8 cellular contexts compared by ENCODE assay signal in the genomic region with DNA sequence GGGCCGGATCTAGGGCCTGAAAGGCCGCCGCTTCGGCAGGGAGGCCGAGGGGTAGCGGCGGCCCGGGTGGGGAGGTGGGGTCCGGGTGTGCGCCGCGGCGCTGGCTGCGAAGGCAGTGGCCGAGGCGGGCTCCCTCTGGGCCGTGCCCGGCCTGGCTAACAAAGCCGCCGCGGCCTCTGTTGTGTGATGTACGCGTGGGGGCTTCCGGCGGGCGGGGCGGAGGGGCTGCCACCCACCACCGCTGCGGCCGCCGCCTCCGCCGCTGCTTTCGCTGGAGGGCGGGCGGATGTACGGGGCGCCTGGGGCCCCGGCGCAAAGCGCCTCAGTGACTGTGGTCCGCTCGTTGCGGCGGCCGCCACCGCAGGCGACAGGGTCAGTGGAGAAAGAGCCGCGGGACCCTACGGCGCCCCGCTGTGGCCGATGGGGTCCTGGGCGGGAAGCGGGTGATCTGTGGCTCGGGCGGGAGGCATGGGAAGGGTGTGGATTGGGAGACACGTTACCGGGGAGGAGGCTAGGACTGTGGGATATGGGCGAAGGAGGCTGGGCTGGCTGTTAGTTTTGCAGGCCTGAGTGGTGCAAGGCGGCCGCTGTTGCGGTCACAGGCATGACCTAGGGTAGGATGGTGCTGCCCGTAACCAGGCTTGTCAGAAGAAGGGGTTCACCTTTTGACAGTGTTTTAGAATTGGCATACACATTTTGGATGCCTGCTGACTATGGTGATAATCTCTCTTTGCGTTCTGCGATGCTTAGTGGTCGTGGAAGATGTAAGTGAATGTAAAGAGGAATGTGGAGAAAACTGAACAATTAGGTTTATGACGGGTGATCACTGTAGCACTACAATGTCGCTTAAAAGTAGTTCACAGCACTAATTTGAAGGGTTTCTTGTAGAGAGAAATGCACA. TPM values are rescaled to one million over a fixed set of nuclear protein-coding genes. Genes with fewer than 3 reads are reported as not detected.
DNase-seq lines count a peak whose midpoint lies in the region; TF ChIP-seq lines count a peak whose summit lies in the region.

No MANE protein-coding gene starts in this region.

- no peak overlapping the region for H2BK5ac ChIP-seq in H9 (ENCODE audit: insufficient read length, low read length)

- CTCF ChIA-PET in mammary epithelial cell (lab: Charles Lee; ENCODE audit: low non-redundant PET), result no interaction called here

- H3K27ac Mint-ChIP-seq in H9, result peak overlapping the region; percentile 88 to 98 (median 96); a peak in 6 of 7 replicates

- dilution Hi-C loops in mammary epithelial cell (cut with HindIII; ENCODE audit: low sequenced_read_pairs), result no loop called here

- H4K5ac ChIP-seq in H9 (ENCODE audit: insufficient read length, low read depth, low read length), result no peak overlapping the region

- H3K4me1 ChIP-seq in H9 (ENCODE audit: insufficient read depth, low read length) (no peaks in the 10 kb centered on the region), mammary epithelial cell (ENCODE audit: insufficient read depth, low read length) (peaks cover 25% of the 10 kb centered on the region)

- peak overlapping the region; percentile 82 for H3K4me3 ChIP-seq in GM12865 (ENCODE audit: low read depth, low read length)
- peak overlapping the region; percentile 84 for H3K4me3 ChIP-seq in LNCaP clone FGC (ENCODE audit: low read depth, low read length)
- H3K4me3 ChIP-seq in mammary epithelial cell (replicated peaks in 1 of 3; ENCODE audit: insufficient read depth in 1 of 3, low read depth in 2 of 3, low read length in 3 of 3), result peak overlapping the region; percentile 46 to 96 (median 86)

- no TSS peak for BruUV-seq in mammary epithelial cell (replicated peaks; lab: Mats Ljungman, UMichigan)

- TF ChIP-seq CTCF in GM12865 (IDR thresholded peaks at IDR 0.05; ENCODE audit: insufficient read depth, low read depth, low read length, missing control alignments) (peak; percentile 59), H9 (conservative IDR thresholded peaks at IDR 0.05) (0 out of 3 replicates have a peak, but pooled peaks have one; percentile 17), LNCaP clone FGC (IDR thresholded peaks at IDR 0.05; ENCODE audit: control insufficient read depth, extremely low read depth, insufficient read depth) (peak; percentile 72), VCaP (conservative IDR thresholded peaks at IDR 0.05) (peak; percentile 81), mammary epithelial cell (conservative IDR thresholded peaks at IDR 0.05 in 1 of 2, IDR thresholded peaks at IDR 0.05 in 1 of 2; ENCODE audit: extremely low read depth in 1 of 2, insufficient read depth in 1 of 2, low read depth in 1 of 2, low read length in 2 of 2) (peak; percentile 43 to 70)

- no peaks in the 10 kb centered on the region for H4K20me1 ChIP-seq in H9 (ENCODE audit: control insufficient read depth, insufficient read depth, insufficient read length)
- peaks cover 9% of the 10 kb centered on the region for H4K20me1 ChIP-seq in mammary epithelial cell (ENCODE audit: insufficient read depth, low read length)

- H3K4me3 Mint-ChIP-seq in H9, result peak overlapping the region; percentile 99 to 100

- in situ Hi-C loops in mammary epithelial cell (cut with MboI; ENCODE audit: low sequenced_read_pairs in 2 of 2), result loop anchor here (5.0 to 10.0 kb wide), 2 partner anchors 95 to 98 kb away; no protein-coding TSS in a partner anchor

- H2AFZ ChIP-seq in H9 (ENCODE audit: low read length) (no peak overlapping the region), mammary epithelial cell (ENCODE audit: low read depth, low read length) (peak overlapping the region; percentile 89)

- peak overlapping the region; percentile 31 for H3K18ac ChIP-seq in H9 (ENCODE audit: insufficient read length, low read depth, low read length)

- H3K9me3 ChIP-seq in H9 (ENCODE audit: control insufficient read depth, low read depth, low read length) (no peaks in the 10 kb centered on the region), mammary epithelial cell (replicated peaks; ENCODE audit: insufficient read depth, low read length) (no peaks in the 10 kb centered on the region)

- no peak overlapping the region for H4K91ac ChIP-seq in H9 (ENCODE audit: insufficient read length, low read depth, low read length)

- no peaks in the 10 kb centered on the region; a peak in 2 of 5 replicates for H3K9me3 Mint-ChIP-seq in H9

- H3K56ac ChIP-seq in H9 (ENCODE audit: insufficient read length, low read depth, low read length), result no peak overlapping the region

- H3K23ac ChIP-seq in H9 (ENCODE audit: insufficient read length, low read depth, low read length), result no peak overlapping the region

- H3K27me3 Mint-ChIP-seq in H9 (ENCODE audit: low read depth), result no peaks in the 10 kb centered on the region

- H2AK5ac ChIP-seq in H9 (ENCODE audit: insufficient read length, low read length), result no peak overlapping the region

- H3K27ac ChIP-seq in H9 (ENCODE audit: insufficient read length, low read depth, low read length) (no peak overlapping the region), VCaP (peak overlapping the region; percentile 96), mammary epithelial cell (ENCODE audit: insufficient read depth, low read depth, low read length) (peak overlapping the region; percentile 94)

- H3K79me2 ChIP-seq in H9 (ENCODE audit: insufficient read depth, low read length), result peaks cover 22% of the 10 kb centered on the region
- H3K79me2 ChIP-seq in mammary epithelial cell (ENCODE audit: insufficient read depth, low read length), result peaks cover 57% of the 10 kb centered on the region

- H3K27me3 ChIP-seq in H9 (ENCODE audit: insufficient read depth, low read length) (no peaks in the 10 kb centered on the region), mammary epithelial cell (ENCODE audit: insufficient read depth, low read length) (no peaks in the 10 kb centered on the region)

- H2BK12ac ChIP-seq in H9 (ENCODE audit: insufficient read length, low read depth, low read length), result no peak overlapping the region

- H3K36me3 Mint-ChIP-seq in H9 (ENCODE audit: insufficient read depth in 1 of 3, low read depth in 3 of 3), result peaks cover 37 to 48% (median 46%) of the 10 kb centered on the region in 3 experiments

- H4K8ac ChIP-seq in H9 (replicated peaks; ENCODE audit: insufficient read length, low read depth, low read length), result no peak overlapping the region

- H3K9ac ChIP-seq in H9 (ENCODE audit: extremely low read depth, insufficient read length, low read length), result peak overlapping the region; percentile 96
- H3K9ac ChIP-seq in mammary epithelial cell (ENCODE audit: insufficient read depth, low read length), result peak overlapping the region; percentile 92

- H3K4me1 Mint-ChIP-seq in H9, result peaks cover 16 to 22% of the 10 kb centered on the region in 2 experiments

- no peak overlapping the region for H2BK20ac ChIP-seq in H9 (ENCODE audit: low read depth, low read length, poor library complexity, severe bottlenecking)

- no peak overlapping the region for H2BK120ac ChIP-seq in H9 (ENCODE audit: low read depth, low read length, poor library complexity, severe bottlenecking)

- intact Hi-C loops in mammary epithelial cell (cut with micrococcal nuclease), result loop anchor here (1.0 to 10.0 kb wide), 4 partner anchors 55 to 238 kb away; no protein-coding TSS in a partner anchor

- peak overlapping the region; percentile 74 for H3K14ac ChIP-seq in H9 (ENCODE audit: insufficient read depth, low read length)

- no peaks in the 10 kb centered on the region for H3K79me1 ChIP-seq in H9 (ENCODE audit: insufficient read depth, low read depth, low read length, poor library complexity, severe bottlenecking)

- H3T11ph ChIP-seq in H9 (ENCODE audit: low read length), result no peak overlapping the region

- H3K36me3 ChIP-seq in mammary epithelial cell (ENCODE audit: insufficient read depth, low read length), result peaks cover 38% of the 10 kb centered on the region

- H3K23me2 ChIP-seq in H9 (ENCODE audit: insufficient read length, low read depth, low read length, poor library complexity, severe bottlenecking), result peaks cover 5% of the 10 kb centered on the region

- H3K4ac ChIP-seq in H9 (ENCODE audit: low read depth, low read length), result no peak overlapping the region

- no CpG with 5 or more reads among the region's 70 CpGs for WGBS in H9 (ENCODE audit: extremely low coverage, insufficient read length, low lambda C conversion rate)
- WGBS in mammary epithelial cell (ENCODE audit: low coverage, missing lambda C conversion rate), result 2% methylated on average over 21 of the region's 70 CpGs

- H2BK15ac ChIP-seq in H9 (ENCODE audit: low read depth, low read length), result no peak overlapping the region

- peak; percentile 79 for DNase-seq in GM12865 (ENCODE audit: low read depth)
- peak; percentile 53 for DNase-seq in H9
- DNase-seq in LNCaP clone FGC (ENCODE audit: low read depth), result no peak
- DNase-seq in mammary epithelial cell, result peak; percentile 76
- DNase-seq in iris pigment epithelial cell (ENCODE audit: low read depth), result peak; percentile 62
- DNase-seq in stimulated activated CD4-positive, alpha-beta T cell treated with anti-CD3 and anti-CD28 coated beads, Interleukin-12 subunit alpha, Interleukin-12 subunit beta, amount 100 ng/mL, for 4 hours, result peak; percentile 61
- DNase-seq in NCI-H2029 (lab: John Stamatoyannopoulos, UW), result no peak

- H3K4me2 ChIP-seq in H9 (ENCODE audit: insufficient read depth, insufficient read length, low read length) (peak overlapping the region; percentile 93), mammary epithelial cell (ENCODE audit: insufficient read depth, low read depth, low read length) (peak overlapping the region; percentile 85)

RNA-seq across cellular contexts. Expression of gene BZW1, which starts 0.7 kb away (rescaled TPM):
- total RNA-seq in H9 (2021) (366 and 370 TPM in 2 replicates), mammary epithelial cell (100 to 1,000 TPM; 350 to 501 TPM)
- 288 TPM for polyA plus RNA-seq in mammary epithelial cell
- 855 TPM for polyA minus RNA-seq in mammary epithelial cell

RNA-seq across cellular contexts. Expression of gene CLK1, which starts 52.1 kb away (rescaled TPM):
- 46.8 and 49.4 TPM in 2 replicates for total RNA-seq in H9 (2021)
- total RNA-seq in mammary epithelial cell, result 10 to 100 TPM; 55.0 to 55.2 TPM
- polyA plus RNA-seq in mammary epithelial cell, result 25.9 TPM
- 23.2 TPM for polyA minus RNA-seq in mammary epithelial cell

Comparison
In these comparisons a context has a peak if more than half of its experiments do, and no peak if none do; other contexts are left out.
1. DNase-seq: peak in GM12865 (single experiment), H9 (single experiment), mammary epithelial cell (single experiment), iris pigment epithelial cell (single experiment) and stimulated activated CD4-positive, alpha-beta T cell treated with anti-CD3 and anti-CD28 coated beads, Interleukin-12 subunit alpha, Interleukin-12 subunit beta, amount 100 ng/mL, for 4 hours (single experiment); none in LNCaP clone FGC (single experiment) and NCI-H2029 (single experiment).
2. CTCF ChIP-seq: peak in every context shown above with its lines; median percentile 81 in VCaP; 72 in LNCaP clone FGC; 59 in GM12865; 56 in mammary epithelial cell; 17 in H9.
3. Peak in every context shown above with its lines, with median percentiles within 50 percentile points of each other: H3K4me3 ChIP-seq.